Comparison of ENCODE assay signal across 8 cellular contexts in the genomic region with DNA sequence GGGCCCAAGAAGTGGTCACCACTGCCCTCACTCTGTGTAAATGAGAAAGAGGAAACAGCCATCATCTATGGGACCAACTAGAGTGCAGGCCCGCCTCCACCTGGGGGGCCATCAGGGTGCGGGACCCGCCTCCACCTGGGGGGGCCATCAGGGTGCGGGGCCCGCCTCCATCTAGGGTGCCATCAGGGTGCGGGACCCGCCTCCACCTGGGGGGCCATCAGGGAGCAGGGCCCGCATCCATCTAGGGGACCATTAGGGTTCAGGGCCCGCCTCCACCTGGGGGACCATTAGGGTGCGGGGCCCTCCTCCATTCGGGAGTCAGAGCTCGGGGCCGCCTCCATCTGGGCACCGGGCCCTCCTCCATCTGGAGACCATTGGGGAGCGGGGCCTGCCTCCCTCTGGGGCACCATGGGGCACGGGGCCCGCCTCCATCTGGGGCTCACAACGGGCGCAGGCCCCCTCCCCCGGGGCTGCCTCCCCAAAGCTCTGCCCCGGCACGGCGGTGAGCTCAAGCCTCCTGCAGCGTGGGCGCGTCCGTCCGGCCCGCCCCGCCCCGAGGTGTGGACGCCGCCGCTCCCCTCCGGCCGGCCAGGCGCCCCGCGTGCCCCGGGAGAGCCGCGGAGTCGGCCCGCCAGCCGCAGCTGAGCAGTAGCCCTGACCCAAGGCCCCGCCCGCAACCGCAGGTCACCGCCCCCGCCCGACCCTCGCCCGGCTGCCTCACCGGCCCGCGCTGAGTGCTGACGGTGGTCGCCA. TPM values are rescaled to one million over a fixed set of nuclear protein-coding genes. Genes with fewer than 3 reads are reported as not detected.
A peak's percentile ranks its signal among the peaks of the same experiment; 100 is the strongest.
DNase-seq lines count a peak whose midpoint lies in the region; ATAC-seq and TF ChIP-seq lines count a peak whose summit lies in the region.

No MANE protein-coding gene starts in this region.

- H3F3A ChIP-seq in neural cell (ENCODE audit: insufficient read depth, low read length, poor library complexity, severe bottlenecking) = no peaks in the 10 kb centered on the region

- H3K27ac ChIP-seq in Peyer's patch = peak overlapping the region; percentile 87 to 98 (median 96)
- peak overlapping the region; percentile 31 for H3K27ac ChIP-seq in neural cell (ENCODE audit: low read length)

- no peak for TF ChIP-seq POLR2A in Peyer's patch (IDR thresholded peaks at IDR 0.05)

- no peak overlapping the region for H2AFZ ChIP-seq in neural cell (ENCODE audit: low read depth, low read length)

- peak overlapping the region; percentile 82 for H3K4me2 ChIP-seq in neural cell (ENCODE audit: low read length)

- H3K9me3 ChIP-seq in Peyer's patch = no peaks in the 10 kb centered on the region
- H3K9me3 ChIP-seq in neural cell (ENCODE audit: low read length) = no peaks in the 10 kb centered on the region

- H3K9ac ChIP-seq in neural cell (ENCODE audit: low read length) = peak overlapping the region; percentile 83

- peaks cover 29% of the 10 kb centered on the region for H3K79me2 ChIP-seq in neural cell (replicated peaks; ENCODE audit: insufficient read depth, low read length)

- TF ChIP-seq CTCF in Peyer's patch (IDR thresholded peaks at IDR 0.05) (no peak), neural cell (IDR thresholded peaks at IDR 0.05; ENCODE audit: poor library complexity, severe bottlenecking) (no peak)

- no peaks in the 10 kb centered on the region for H4K20me1 ChIP-seq in neural cell (ENCODE audit: insufficient read depth)

- TF ChIP-seq RAD21 in neural cell (conservative IDR thresholded peaks at IDR 0.05) = no peak

- H3K36me3 ChIP-seq in Peyer's patch (no peaks in the 10 kb centered on the region), neural cell (ENCODE audit: insufficient read depth, low read length) (no peaks in the 10 kb centered on the region)

- DNase-seq in NCI-H146 (lab: John Stamatoyannopoulos, UW) (peak; percentile 60), NCI-H146 treated with DMSO at 0.1 percent for 48 hours (lab: John Stamatoyannopoulos, UW; ENCODE audit: unreplicated experiment) (no peak), Peyer's patch (peak in 1 of 3 donors; percentile 16), epidermal melanocyte (ENCODE audit: insufficient read length, low spot score) (peak; percentile 55), kidney tubule cell (ENCODE audit: low spot score) (no peak), KG1 (lab: John Stamatoyannopoulos, UW) (no peak)

- peak; percentile 56 for ATAC-seq in HG02623 (IDR thresholded peaks at IDR 0.05; ENCODE audit: unreplicated experiment)

- H3K4me3 ChIP-seq in Peyer's patch (peak overlapping the region; percentile 90 to 99 (median 98)), neural cell (ENCODE audit: low read length) (peak overlapping the region; percentile 91)

- no peaks in the 10 kb centered on the region for H3K27me3 ChIP-seq in Peyer's patch
- H3K27me3 ChIP-seq in neural cell (ENCODE audit: insufficient read depth, low read depth, low read length) = no peaks in the 10 kb centered on the region

- no peaks in the 10 kb centered on the region for H3K9me2 ChIP-seq in neural cell (ENCODE audit: insufficient read depth, low read length)

- H3K4me1 ChIP-seq in Peyer's patch = peaks cover 7 to 49% (median 24%) of the 10 kb centered on the region in 4 donors

- TF ChIP-seq EP300 in neural cell (conservative IDR thresholded peaks at IDR 0.05; ENCODE audit: poor library complexity, severe bottlenecking) = no peak

TF ChIP-seq in neural cell, 6 proteins besides CTCF, POLR2A, EP300 and RAD21:
- TF ChIP-seq EZH2 (IDR thresholded peaks at IDR 0.05; ENCODE audit: borderline replicate concordance, insufficient read depth, low read length, poor library complexity, severe bottlenecking) = no peak
- no peak for TF ChIP-seq MXI1 (conservative IDR thresholded peaks at IDR 0.05; ENCODE audit: poor library complexity, severe bottlenecking)
- TF ChIP-seq SMC3 (conservative IDR thresholded peaks at IDR 0.05; ENCODE audit: poor library complexity) = no peak
- TF ChIP-seq POLR2AphosphoS5 (IDR thresholded peaks at IDR 0.05) = no peak
- no peak for TF ChIP-seq TAF1 (IDR thresholded peaks at IDR 0.05; ENCODE audit: low read depth)
- TF ChIP-seq, protein P1, sequence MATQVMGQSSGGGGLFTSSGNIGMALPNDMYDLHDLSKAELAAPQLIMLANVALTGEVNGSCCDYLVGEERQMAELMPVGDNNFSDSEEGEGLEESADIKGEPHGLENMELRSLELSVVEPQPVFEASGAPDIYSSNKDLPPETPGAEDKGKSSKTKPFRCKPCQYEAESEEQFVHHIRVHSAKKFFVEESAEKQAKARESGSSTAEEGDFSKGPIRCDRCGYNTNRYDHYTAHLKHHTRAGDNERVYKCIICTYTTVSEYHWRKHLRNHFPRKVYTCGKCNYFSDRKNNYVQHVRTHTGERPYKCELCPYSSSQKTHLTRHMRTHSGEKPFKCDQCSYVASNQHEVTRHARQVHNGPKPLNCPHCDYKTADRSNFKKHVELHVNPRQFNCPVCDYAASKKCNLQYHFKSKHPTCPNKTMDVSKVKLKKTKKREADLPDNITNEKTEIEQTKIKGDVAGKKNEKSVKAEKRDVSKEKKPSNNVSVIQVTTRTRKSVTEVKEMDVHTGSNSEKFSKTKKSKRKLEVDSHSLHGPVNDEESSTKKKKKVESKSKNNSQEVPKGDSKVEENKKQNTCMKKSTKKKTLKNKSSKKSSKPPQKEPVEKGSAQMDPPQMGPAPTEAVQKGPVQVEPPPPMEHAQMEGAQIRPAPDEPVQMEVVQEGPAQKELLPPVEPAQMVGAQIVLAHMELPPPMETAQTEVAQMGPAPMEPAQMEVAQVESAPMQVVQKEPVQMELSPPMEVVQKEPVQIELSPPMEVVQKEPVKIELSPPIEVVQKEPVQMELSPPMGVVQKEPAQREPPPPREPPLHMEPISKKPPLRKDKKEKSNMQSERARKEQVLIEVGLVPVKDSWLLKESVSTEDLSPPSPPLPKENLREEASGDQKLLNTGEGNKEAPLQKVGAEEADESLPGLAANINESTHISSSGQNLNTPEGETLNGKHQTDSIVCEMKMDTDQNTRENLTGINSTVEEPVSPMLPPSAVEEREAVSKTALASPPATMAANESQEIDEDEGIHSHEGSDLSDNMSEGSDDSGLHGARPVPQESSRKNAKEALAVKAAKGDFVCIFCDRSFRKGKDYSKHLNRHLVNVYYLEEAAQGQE (IDR thresholded peaks at IDR 0.05; ENCODE audit: borderline replicate concordance) = no peak

RNA-seq across cellular contexts. Expression of a gene that starts 0.5 kb away (rescaled TPM):
- 10 to 100 TPM; 43.7 to 77.3 (median 70.6) TPM for total RNA-seq in Peyer's patch
- 24.1 and 31.4 TPM in 2 replicates for polyA plus RNA-seq in neural cell
- polyA minus RNA-seq in neural cell = 23.5 and 35.5 TPM in 2 replicates

Comparison
In these comparisons a context has a peak if more than half of its experiments do, and no peak if none do; other contexts are left out.
1. DNase-seq: peak in NCI-H146 (single experiment) and epidermal melanocyte (single experiment); none in NCI-H146 treated with DMSO at 0.1 percent for 48 hours (single experiment), kidney tubule cell (single experiment) and KG1 (single experiment).